Comparison of ENCODE assay signal across 1 cellular context in genomic region chr5:4095918-4096630, GRCh38.
TF ChIP-seq lines count a peak whose summit lies in the region.

No MANE protein-coding gene starts in this region.

TF ChIP-seq in HepG2, 621 proteins besides CTCF, POLR2A, EP300 and RAD21 (continued from another document):
- TF ChIP-seq HMGXB4 (CRISPR knock-in tag; IDR thresholded peaks at IDR 0.05; ENCODE audit: borderline replicate concordance in 1 of 2, low read depth in 1 of 2) (no peak), FOXO1 (CRISPR knock-in tag; IDR thresholded peaks at IDR 0.05) (no peak), MED13 (CRISPR knock-in tag; IDR thresholded peaks at IDR 0.05) (no peak), ARNT (IDR thresholded peaks at IDR 0.05) (no peak), ZNF564 (CRISPR knock-in tag; IDR thresholded peaks at IDR 0.05) (no peak)
